Comparison of ENCODE assay signal across 8 cellular contexts in genomic region chr17:36602030-36602737, GRCh38. TPM values are rescaled to one million over a fixed set of nuclear protein-coding genes. Genes with fewer than 3 reads are reported as not detected.
DNase-seq lines count a peak whose midpoint lies in the region; ATAC-seq, FAIRE-seq and TF ChIP-seq lines count a peak whose summit lies in the region.

No MANE protein-coding gene starts in this region.

- no peak for TF ChIP-seq EP300 in GM12878 (IDR thresholded peaks at IDR 0.05; ENCODE audit: borderline replicate concordance in 1 of 2, control insufficient read depth in 1 of 2, low read depth in 2 of 2, low read length in 2 of 2)

- intact Hi-C loops in activated naive CD4-positive, alpha-beta T cell treated with anti-CD3 and anti-CD28 coated beads for 36 hours (cut with micrococcal nuclease): loop anchor here (1.0 to 5.0 kb wide), 5 partner anchors 57 to 804 kb away; partner anchors contain the start of genes ACACA, GGNBP2, MYO19 and PIGW
- intact Hi-C loops in GM12878 (cut with micrococcal nuclease; ENCODE audit: unreplicated experiment) (loop anchor here (5.0 kb wide), 1 partner anchor 55 kb away; no protein-coding TSS in a partner anchor), kidney (cut with DNase I) (no loop called here)

- TF ChIP-seq RAD21 in GM12878 (IDR thresholded peaks at IDR 0.05; ENCODE audit: insufficient read depth, low read depth, low read length): no peak

- peak overlapping the region; percentile 85 for H3K27ac Mint-ChIP-seq in activated naive CD4-positive, alpha-beta T cell treated with anti-CD3 and anti-CD28 coated beads for 36 hours

- no peaks in the 10 kb centered on the region for H3K9me3 Mint-ChIP-seq in activated naive CD4-positive, alpha-beta T cell treated with anti-CD3 and anti-CD28 coated beads for 36 hours

- DNase-seq in activated naive CD4-positive, alpha-beta T cell treated with anti-CD3 and anti-CD28 coated beads for 36 hours: peak; percentile 12
- no peak for DNase-seq in activated naive CD4-positive, alpha-beta T cell treated with anti-CD3 and anti-CD28 coated beads, Interleukin-2, amount 50 U/mL, for 16 hours
- DNase-seq in NB4 (ENCODE audit: low read depth) (peak; percentile 42), GM12878 (ENCODE audit: low read depth, low spot score) (no peak), kidney (peak; percentile 78)
- DNase-seq in stimulated activated CD8-positive, alpha-beta memory T cell treated with anti-CD3 and anti-CD28 coated beads, Interleukin-4, amount 100 ng/mL, for 48 hours: peak; percentile 46

- H3K27ac ChIP-seq in GM12878 (ENCODE audit: control insufficient read depth, insufficient read depth): peak overlapping the region; percentile 90
- H3K27ac ChIP-seq in kidney (ENCODE audit: low read depth in 2 of 2, low read length in 2 of 2): peak overlapping the region in 1 of 2 donors; percentile 88

- CTCF ChIA-PET in activated naive CD4-positive, alpha-beta T cell treated with anti-CD3 and anti-CD28 coated beads for 36 hours (lab: Charles Lee): interaction anchor here (0.6 to 3.9 kb wide), 20 partner anchors 10 to 837 kb away, joined by 3 to 33 read pairs (median 4); partner anchors contain the start of gene DHRS11
- CTCF ChIA-PET in GM12878 (lab: Yijun Ruan, JAX): interaction anchor here (0.7 to 4.3 kb wide), 42 partner anchors 9 to 1016 kb away, joined by 3 to 91 read pairs (median 5); partner anchors contain the start of genes DHRS11, GGNBP2, MYO19 and PIGW

- H3K4me2 ChIP-seq in GM12878 (ENCODE audit: control insufficient read depth, insufficient read depth): peak overlapping the region; percentile 86

- H3K9ac ChIP-seq in GM12878 (ENCODE audit: control insufficient read depth, insufficient read depth, low read length) (peak overlapping the region; percentile 81), kidney (ENCODE audit: low read length in 2 of 2) (peak overlapping the region; percentile 83 to 86)

- H3K36me3 Mint-ChIP-seq in activated naive CD4-positive, alpha-beta T cell treated with anti-CD3 and anti-CD28 coated beads for 36 hours (ENCODE audit: low read depth): peaks cover 16% of the 10 kb centered on the region

- peaks cover 2% of the 10 kb centered on the region; the same call in 1 of the 2 replicates for H4K20me1 ChIP-seq in GM12878 (ENCODE audit: control insufficient read depth, insufficient read depth)

- FAIRE-seq in GM12878 (lab: Jason Lieb, UNC) (no peak), kidney (lab: Jason Lieb, UNC) (no peak)

- RAD21 ChIA-PET in GM12878 (lab: Charles Lee; ENCODE audit: unreplicated experiment): interaction anchor here (0.8 to 4.3 kb wide), 22 partner anchors 8 to 781 kb away, joined by 3 to 34 read pairs (median 5); partner anchors contain the start of genes DHRS11, GGNBP2, MYO19 and PIGW

- peaks cover 13% of the 10 kb centered on the region for H3K4me1 ChIP-seq in GM12878 (ENCODE audit: control insufficient read depth, insufficient read depth, low read length)
- peaks cover 14 to 16% of the 10 kb centered on the region in 2 donors for H3K4me1 ChIP-seq in kidney (ENCODE audit: control insufficient read depth in 1 of 2, insufficient read depth in 1 of 2, low read depth in 1 of 2, low read length in 2 of 2)

- no peak for TF ChIP-seq CTCF in NB4 (IDR thresholded peaks at IDR 0.05; ENCODE audit: low read depth, low read length)
- no peak for TF ChIP-seq CTCF in GM12878 (IDR thresholded peaks at IDR 0.05 in 2 of 3, conservative IDR thresholded peaks at IDR 0.05 in 1 of 3; ENCODE audit: control insufficient read depth in 2 of 3, extremely low read depth in 1 of 3, insufficient read depth in 1 of 3, low read depth in 3 of 3, low read length in 3 of 3)
- TF ChIP-seq CTCF in kidney (IDR thresholded peaks at IDR 0.05; ENCODE audit: borderline replicate concordance, extremely low read depth, insufficient read depth): no peak

- no TSS peak for BruUV-seq in GM12878 (replicated peaks; lab: Mats Ljungman, UMichigan)

- POLR2A ChIA-PET in GM12878 (lab: Charles Lee): interaction anchor here (0.5 to 3.0 kb wide), 14 partner anchors 8 to 806 kb away, joined by 3 to 28 read pairs (median 4); partner anchors contain the start of genes AATF, DHRS11, GGNBP2 and MYO19

- peaks cover 34% of the 10 kb centered on the region for H3K4me1 Mint-ChIP-seq in activated naive CD4-positive, alpha-beta T cell treated with anti-CD3 and anti-CD28 coated beads for 36 hours (ENCODE audit: low read depth)

- WGBS in GM12878 (ENCODE audit: insufficient coverage, insufficient replicate concordance, low lambda C conversion rate, missing lambda C conversion rate): 1% methylated on average over 36 of the region's 38 CpGs

- peak overlapping the region; percentile 83 for H3K4me3 ChIP-seq in NB4 (ENCODE audit: low read depth, low read length)
- H3K4me3 ChIP-seq in GM12878: peak overlapping the region; percentile 89
- peak overlapping the region; percentile 77 to 96 for H3K4me3 ChIP-seq in kidney (ENCODE audit: low read length in 2 of 2)

- H3K79me2 ChIP-seq in GM12878 (ENCODE audit: control insufficient read depth, insufficient read depth, low read length): peaks cover 37% of the 10 kb centered on the region

- in situ Hi-C loops in GM12878 (cut with MboI): loop anchor here (10.0 to 25.0 kb wide), 3 partner anchors 460 to 763 kb away; no protein-coding TSS in a partner anchor

- SMC1A ChIA-PET in GM12878 (lab: Charles Lee; ENCODE audit: uncharacterized antibody, unreplicated experiment): interaction anchor here (0.8 to 4.2 kb wide), 19 partner anchors 9 to 795 kb away, joined by 3 to 29 read pairs (median 6); partner anchors contain the start of gene PIGW

- ATAC-seq in GM12878: peak; percentile 31
- no peak for ATAC-seq in HG02763 (IDR thresholded peaks at IDR 0.05; ENCODE audit: unreplicated experiment)
- ATAC-seq in HG02884 (IDR thresholded peaks at IDR 0.05; ENCODE audit: unreplicated experiment): no peak

- peak overlapping the region; percentile 87 for H3K4me3 Mint-ChIP-seq in activated naive CD4-positive, alpha-beta T cell treated with anti-CD3 and anti-CD28 coated beads for 36 hours

- H3K9me3 ChIP-seq in GM12878 (replicated peaks; ENCODE audit: control insufficient read depth, insufficient read depth, low read length): no peaks in the 10 kb centered on the region
- H3K9me3 ChIP-seq in kidney (ENCODE audit: control insufficient read depth in 1 of 2, low read length in 2 of 2): no peaks in the 10 kb centered on the region

- no peaks in the 10 kb centered on the region for H3K27me3 ChIP-seq in GM12878 (replicated peaks in 1 of 2; ENCODE audit: control insufficient read depth in 2 of 2, insufficient read depth in 2 of 2, low read length in 1 of 2)

- H2AFZ ChIP-seq in GM12878 (ENCODE audit: control insufficient read depth, low read depth, low read length): peak overlapping the region; percentile 97

- peaks cover 0 to 4% of the 10 kb centered on the region in 2 experiments; a peak in 1 of 4 replicates for H3K36me3 ChIP-seq in GM12878 (ENCODE audit: control insufficient read depth in 2 of 2, insufficient read depth in 2 of 2, low read length in 1 of 2)
- no peaks in the 10 kb centered on the region for H3K36me3 ChIP-seq in kidney (ENCODE audit: control insufficient read depth in 1 of 2, insufficient read depth in 2 of 2, low read length in 2 of 2)

- TF ChIP-seq POLR2A in NB4 (IDR thresholded peaks at IDR 0.05; ENCODE audit: extremely low read depth, insufficient read length) (no peak), GM12878 (IDR thresholded peaks at IDR 0.05; ENCODE audit: low read depth, low read length) (no peak)

- H3K27me3 Mint-ChIP-seq in activated naive CD4-positive, alpha-beta T cell treated with anti-CD3 and anti-CD28 coated beads for 36 hours (ENCODE audit: low read depth): no peaks in the 10 kb centered on the region

RNA-seq across cellular contexts. Expression of gene MRM1, which starts 0.8 kb away (rescaled TPM):
- total RNA-seq in activated naive CD4-positive, alpha-beta T cell treated with anti-CD3 and anti-CD28 coated beads for 36 hours: 10 to 100 TPM; 11.0 to 11.3 TPM
- total RNA-seq in GM12878 (2013; cell fraction: nucleolus; rRNA removed): 24.3 and 26.3 TPM in 2 replicates
- 11.8 and 15.0 TPM in 2 replicates for total RNA-seq in GM12878 (2014; rRNA removed)
- 8.8 and 8.9 TPM in 2 replicates for total RNA-seq in GM12878 (2014; rRNA removed; fragmentation: Illumina TruSeq; extraction: Trizol)
- total RNA-seq in GM12878 (2021): 15.8 and 15.9 TPM in 2 replicates
- 2.1 TPM for polyA plus RNA-seq in GM12878 (2011; ENCODE audit: low read depth)
- 6.9 and 11.4 TPM in 2 replicates for polyA plus RNA-seq in GM12878 (2011; rRNA removed)
- 15.4 and 19.3 TPM in 2 replicates for polyA plus RNA-seq in GM12878 (2011; cell fraction: cytosol; rRNA removed)
- 13.9 and 20.2 TPM in 2 replicates for polyA plus RNA-seq in GM12878 (2011; cell fraction: nucleus; rRNA removed)
- 5.8 and 7.7 TPM in 2 replicates for polyA plus RNA-seq in GM12878 (2012)
- 3.3 and 11.3 TPM in 2 replicates for polyA plus RNA-seq in GM12878 (2014; fragmentation: Illumina TruSeq; extraction: Trizol)
- polyA plus RNA-seq in GM12878 (2014; fragmentation: Nextera tagmentation; extraction: Ambion mirVana): 1 to 10 TPM in 1 of 2 experiments, under 1 TPM in 1; 0.23 to 1.7 TPM
- 16.9 and 17.4 TPM in 2 replicates for polyA plus RNA-seq in GM12878 (2014; rRNA removed)
- 10 to 100 TPM; 15.8 to 16.7 TPM for polyA plus RNA-seq in GM12878 (2016; fragmentation: Nextera tagmentation; extraction: Ambion mirVana)
- polyA minus RNA-seq in GM12878 (2011; rRNA and poly(A)+ RNA removed): 3.2 and 8.6 TPM in 2 replicates
- 7.1 and 7.2 TPM in 2 replicates for polyA minus RNA-seq in GM12878 (2011; cell fraction: cytosol; rRNA and poly(A)+ RNA removed)
- 8.0 and 15.0 TPM in 2 replicates for polyA minus RNA-seq in GM12878 (2011; cell fraction: nucleus; rRNA and poly(A)+ RNA removed)
- total RNA-seq in kidney: 8.3 TPM
- 12.4 TPM for polyA plus RNA-seq in kidney (ENCODE audit: insufficient read depth, low read depth, low replicate concordance)

RNA-seq across cellular contexts. Expression of gene DHRS11, which starts 10.5 kb away (rescaled TPM):
- 1 to 10 TPM; 8.4 to 9.8 TPM for total RNA-seq in activated naive CD4-positive, alpha-beta T cell treated with anti-CD3 and anti-CD28 coated beads for 36 hours
- total RNA-seq in GM12878 (2013; cell fraction: nucleolus; rRNA removed): 13.4 and 16.1 TPM in 2 replicates
- 13.2 and 13.3 TPM in 2 replicates for total RNA-seq in GM12878 (2014; rRNA removed)
- total RNA-seq in GM12878 (2014; rRNA removed; fragmentation: Illumina TruSeq; extraction: Trizol): 9.0 and 9.4 TPM in 2 replicates
- total RNA-seq in GM12878 (2021): 12.0 and 13.1 TPM in 2 replicates
- polyA plus RNA-seq in GM12878 (2011; ENCODE audit: low read depth): 6.0 TPM
- 13.3 and 23.0 TPM in 2 replicates for polyA plus RNA-seq in GM12878 (2011; rRNA removed)
- 32.0 and 35.9 TPM in 2 replicates for polyA plus RNA-seq in GM12878 (2011; cell fraction: cytosol; rRNA removed)
- 37.7 and 38.6 TPM in 2 replicates for polyA plus RNA-seq in GM12878 (2011; cell fraction: nucleus; rRNA removed)
- 6.8 and 7.1 TPM in 2 replicates for polyA plus RNA-seq in GM12878 (2012)
- 18.0 and 20.2 TPM in 2 replicates for polyA plus RNA-seq in GM12878 (2014; fragmentation: Illumina TruSeq; extraction: Trizol)
- polyA plus RNA-seq in GM12878 (2014; fragmentation: Nextera tagmentation; extraction: Ambion mirVana): 1 to 10 TPM; 3.4 to 5.8 TPM
- 18.3 and 23.0 TPM in 2 replicates for polyA plus RNA-seq in GM12878 (2014; rRNA removed)
- polyA plus RNA-seq in GM12878 (2016; fragmentation: Nextera tagmentation; extraction: Ambion mirVana): 10 to 100 TPM; 15.9 to 19.5 TPM
- 23.6 and 27.9 TPM in 2 replicates for polyA minus RNA-seq in GM12878 (2011; rRNA and poly(A)+ RNA removed)
- 5.9 and 10.3 TPM in 2 replicates for polyA minus RNA-seq in GM12878 (2011; cell fraction: cytosol; rRNA and poly(A)+ RNA removed)
- polyA minus RNA-seq in GM12878 (2011; cell fraction: nucleus; rRNA and poly(A)+ RNA removed): 5.0 and 8.2 TPM in 2 replicates
- total RNA-seq in kidney: 11.8 TPM
- polyA plus RNA-seq in kidney (ENCODE audit: insufficient read depth, low read depth, low replicate concordance): 40.7 TPM

RNA-seq across cellular contexts. Expression of gene GGNBP2, which starts 57.5 kb away (rescaled TPM):
- total RNA-seq in activated naive CD4-positive, alpha-beta T cell treated with anti-CD3 and anti-CD28 coated beads for 36 hours: 10 to 100 TPM; 96.2 to 99.9 TPM
- total RNA-seq in GM12878 (2013; cell fraction: nucleolus; rRNA removed): 121 and 134 TPM in 2 replicates
- total RNA-seq in GM12878 (2014; rRNA removed) (46.7 and 54.2 TPM in 2 replicates), GM12878 (2014; rRNA removed; fragmentation: Illumina TruSeq; extraction: Trizol) (61.5 and 62.2 TPM in 2 replicates), GM12878 (2021) (49.9 and 54.4 TPM in 2 replicates), kidney (86.8 TPM)
- 33.7 TPM for polyA plus RNA-seq in GM12878 (2011; ENCODE audit: low read depth)
- polyA plus RNA-seq in GM12878 (2011; rRNA removed) (75.2 and 82.0 TPM in 2 replicates), GM12878 (2014; fragmentation: Illumina TruSeq; extraction: Trizol) (72.3 and 85.6 TPM in 2 replicates), GM12878 (2014; fragmentation: Nextera tagmentation; extraction: Ambion mirVana) (10 to 100 TPM; 36.3 to 36.4 TPM), GM12878 (2014; rRNA removed) (51.3 and 53.3 TPM in 2 replicates), GM12878 (2016; fragmentation: Nextera tagmentation; extraction: Ambion mirVana) (10 to 100 TPM; 40.2 to 41.3 TPM), kidney (ENCODE audit: insufficient read depth, low read depth, low replicate concordance) (43.0 TPM)
- polyA plus RNA-seq in GM12878 (2011; cell fraction: cytosol; rRNA removed): 58.5 and 61.0 TPM in 2 replicates
- 94.2 and 94.6 TPM in 2 replicates for polyA plus RNA-seq in GM12878 (2011; cell fraction: nucleus; rRNA removed)
- polyA plus RNA-seq in GM12878 (2012): 38.7 and 52.0 TPM in 2 replicates
- 76.2 and 103 TPM in 2 replicates for polyA minus RNA-seq in GM12878 (2011; rRNA and poly(A)+ RNA removed)
- 12.8 and 20.0 TPM in 2 replicates for polyA minus RNA-seq in GM12878 (2011; cell fraction: cytosol; rRNA and poly(A)+ RNA removed)
- polyA minus RNA-seq in GM12878 (2011; cell fraction: nucleus; rRNA and poly(A)+ RNA removed): 30.2 and 49.7 TPM in 2 replicates

Comparison
In these comparisons a context has a peak if more than half of its experiments do, and no peak if none do; other contexts are left out.
1. DNase-seq: peak in activated naive CD4-positive, alpha-beta T cell treated with anti-CD3 and anti-CD28 coated beads for 36 hours (single experiment), NB4 (single experiment), kidney (single experiment) and stimulated activated CD8-positive, alpha-beta memory T cell treated with anti-CD3 and anti-CD28 coated beads, Interleukin-4, amount 100 ng/mL, for 48 hours (single experiment); none in activated naive CD4-positive, alpha-beta T cell treated with anti-CD3 and anti-CD28 coated beads, Interleukin-2, amount 50 U/mL, for 16 hours (single experiment) and GM12878 (single experiment).
2. Peak in every context shown above with its lines, with median percentiles within 50 percentile points of each other: H3K4me3 ChIP-seq.